Comparison of ENCODE assay signal across 8 cellular contexts in genomic region chr14:105678996-105679958, GRCh38.
A peak's percentile ranks its signal among the peaks of the same experiment; 100 is the strongest.
DNase-seq lines count a peak whose midpoint lies in the region; ATAC-seq and TF ChIP-seq lines count a peak whose summit lies in the region.
"Not testable (repeated sequence)": the region's sequence is repeated elsewhere in the genome, so short reads cannot be mapped to it uniquely, and the experiment has no call there.

No MANE protein-coding gene starts in this region.

- not testable (repeated sequence) for H3K27me3 ChIP-seq in BLaER1 treated with 17β-estradiol and CSF1 and Interleukin-3, amounts not matched to agents 10 nM and 100 nM; Panc1 (ENCODE audit: control insufficient read depth, insufficient read depth, low read length)

- peaks cover 0 to 13% (median 0%) of the 10 kb centered on the region in 10 experiments; a peak in 6 of 20 replicates for H3K4me1 ChIP-seq in BLaER1 treated with 17β-estradiol and CSF1 and Interleukin-3, amounts not matched to agents 10 nM and 100 nM
- not testable (repeated sequence) for H3K4me1 ChIP-seq in Panc1 (ENCODE audit: control insufficient read depth, insufficient read depth, low read length)

- H4K20me1 ChIP-seq in BLaER1 treated with 17β-estradiol and CSF1 and Interleukin-3, amounts not matched to agents 10 nM and 100 nM = not testable (repeated sequence)

- peak overlapping the region; percentile 59 for H3K4me3 Mint-ChIP-seq in stimulated activated memory B cell treated with anti-CD40 and anti-IgM and Interleukin-4, amounts not matched to agents 10 μg/mL and 1 μg/mL and 100 μg/mL, for 72 hours

- TF ChIP-seq CTCF in GM12875 (IDR thresholded peaks at IDR 0.05; ENCODE audit: borderline replicate concordance, insufficient read depth, low read depth, low read length) = not testable (repeated sequence)
- TF ChIP-seq CTCF in Panc1 (IDR thresholded peaks at IDR 0.05) = peak; percentile 14; the same call in 1 of the 2 replicates

- not testable (repeated sequence) for H3K9me3 Mint-ChIP-seq in stimulated activated memory B cell treated with anti-CD40 and anti-IgM and Interleukin-4, amounts not matched to agents 10 μg/mL and 1 μg/mL and 100 μg/mL, for 72 hours

- peak overlapping the region in 4 of 11 experiments; percentile 32 to 48 (median 38); a peak in 8 of 22 replicates for H3K27ac ChIP-seq in BLaER1 treated with 17β-estradiol and CSF1 and Interleukin-3, amounts not matched to agents 10 nM and 100 nM
- not testable (repeated sequence) for H3K27ac ChIP-seq in Panc1 (ENCODE audit: low read length)

- H3K9ac ChIP-seq in BLaER1 treated with 17β-estradiol and CSF1 and Interleukin-3, amounts not matched to agents 10 nM and 100 nM = peak overlapping the region in 8 of 11 experiments; percentile 31 to 59 (median 51); a peak in 9 of 22 replicates

- peaks cover 35% of the 10 kb centered on the region for H3K4me1 Mint-ChIP-seq in stimulated activated memory B cell treated with anti-CD40 and anti-IgM and Interleukin-4, amounts not matched to agents 10 μg/mL and 1 μg/mL and 100 μg/mL, for 72 hours

- POLR2A ChIA-PET in Panc1 (lab: Charles Lee) = not testable (repeated sequence)

- H3K9me3 ChIP-seq in BLaER1 treated with 17β-estradiol and CSF1 and Interleukin-3, amounts not matched to agents 10 nM and 100 nM (replicated peaks in 1 of 11); Panc1 (ENCODE audit: control insufficient read depth, insufficient read depth, low read depth, low read length): not testable (repeated sequence)

- H3K27me3 Mint-ChIP-seq in stimulated activated memory B cell treated with anti-CD40 and anti-IgM and Interleukin-4, amounts not matched to agents 10 μg/mL and 1 μg/mL and 100 μg/mL, for 72 hours = not testable (repeated sequence)

- peak overlapping the region; percentile 57 to 79 (median 66); a peak in 21 of 22 replicates for H3K4me2 ChIP-seq in BLaER1 treated with 17β-estradiol and CSF1 and Interleukin-3, amounts not matched to agents 10 nM and 100 nM

- in situ Hi-C loops in Panc1 (cut with HindIII; ENCODE audit: low pct_unique_long_range_greater_than_20kb, low sequenced_read_pairs) = not testable (repeated sequence)

- H3K36me3 ChIP-seq in BLaER1 treated with 17β-estradiol and CSF1 and Interleukin-3, amounts not matched to agents 10 nM and 100 nM; Panc1 (ENCODE audit: control insufficient read depth, insufficient read depth, low read length): not testable (repeated sequence)

- intact Hi-C loops in Panc1 (cut with micrococcal nuclease; ENCODE audit: unreplicated experiment) = loop anchor here (10.0 kb wide), 1 partner anchor 256 kb away; no protein-coding TSS in a partner anchor
- intact Hi-C loops in left ventricle myocardium superior (cut with micrococcal nuclease) = not testable (repeated sequence)

- H3K4me3 ChIP-seq in BLaER1 treated with 17β-estradiol and CSF1 and Interleukin-3, amounts not matched to agents 10 nM and 100 nM = peak overlapping the region in 9 of 10 experiments; percentile 27 to 60 (median 45); a peak in 14 of 20 replicates
- H3K4me3 ChIP-seq in GM12875 (ENCODE audit: low read depth, low read length) = peak overlapping the region; percentile 47
- not testable (repeated sequence) for H3K4me3 ChIP-seq in Panc1 (ENCODE audit: low read depth in 2 of 2, low read length in 2 of 2)

- not testable (repeated sequence) for BruUV-seq in Panc1 (replicated peaks; lab: Mats Ljungman, UMichigan)

- ATAC-seq in GM21515 (IDR thresholded peaks at IDR 0.05; ENCODE audit: unreplicated experiment) (peak; percentile 29), HG03097 (IDR thresholded peaks at IDR 0.05; ENCODE audit: low FRiP score, unreplicated experiment) (peak; percentile 25), left ventricle myocardium superior (peak; percentile 29)
- not testable (repeated sequence) for ATAC-seq in Panc1
- ATAC-seq in stimulated activated memory B cell treated with anti-CD40 and anti-IgM and Interleukin-4, amounts not matched to agents 10 μg/mL and 1 μg/mL and 100 μg/mL, for 72 hours = peak; percentile 9

- not testable (repeated sequence) for H3K36me3 Mint-ChIP-seq in stimulated activated memory B cell treated with anti-CD40 and anti-IgM and Interleukin-4, amounts not matched to agents 10 μg/mL and 1 μg/mL and 100 μg/mL, for 72 hours

- CTCF ChIA-PET in Panc1 (lab: Charles Lee) = interaction anchor here (0.6 kb wide), 1 partner anchor 164 kb away, joined by 5 read pairs; no protein-coding TSS in a partner anchor

- H3K27ac Mint-ChIP-seq in stimulated activated memory B cell treated with anti-CD40 and anti-IgM and Interleukin-4, amounts not matched to agents 10 μg/mL and 1 μg/mL and 100 μg/mL, for 72 hours = not testable (repeated sequence)

- not testable (repeated sequence) for DNase-seq in Panc1 (ENCODE audit: low read depth, low spot score); left ventricle myocardium superior
- DNase-seq in activated CD8-positive, alpha-beta memory T cell treated with anti-CD3 and anti-CD28 coated beads for 24 hours = peak; percentile 59
